Comparison of ENCODE assay signal across 19 cellular contexts in genomic region chr2:169739351-169739750, GRCh38. TPM values are rescaled to one million over a fixed set of nuclear protein-coding genes. Genes with fewer than 3 reads are reported as not detected.
"Had no signal": no experiment of that assay in that cellular context is flagged by ENCODE, and none has a peak within 500 bp of the region (broad histone marks: within the 10 kb centered on the region; RNA-seq: fewer than 3 reads in every experiment).

No MANE protein-coding gene starts in this region.

- H3K27ac Mint-ChIP-seq: activated CD8-positive, alpha-beta T cell treated with anti-CD3 and anti-CD28 coated beads for 36 hours; activated naive CD8-positive, alpha-beta T cell treated with anti-CD3 and anti-CD28 coated beads, Interleukin-2, amount 50 U/mL, for 24 hours; effector memory CD8-positive, alpha-beta T cell; T-cell had no signal

- H3K4me3 Mint-ChIP-seq: activated CD8-positive, alpha-beta T cell treated with anti-CD3 and anti-CD28 coated beads for 36 hours; activated naive CD8-positive, alpha-beta T cell treated with anti-CD3 and anti-CD28 coated beads, Interleukin-2, amount 50 U/mL, for 24 hours; effector memory CD8-positive, alpha-beta T cell; T-cell had no signal

- H3K4me1 ChIP-seq: lower lobe of right lung, upper lobe of right lung had no signal

- H3K9me3 Mint-ChIP-seq: activated CD8-positive, alpha-beta T cell treated with anti-CD3 and anti-CD28 coated beads for 36 hours; activated naive CD8-positive, alpha-beta T cell treated with anti-CD3 and anti-CD28 coated beads, Interleukin-2, amount 50 U/mL, for 24 hours; effector memory CD8-positive, alpha-beta T cell; T-cell had no signal

- H3K9me3 ChIP-seq: ascending aorta, lower lobe of right lung, suprapubic skin, upper lobe of right lung had no signal

- H3K27ac ChIP-seq: ascending aorta, cardiac muscle cell, lower lobe of right lung, suprapubic skin, upper lobe of right lung had no signal

- DNase-seq: activated CD8-positive, alpha-beta memory T cell treated with anti-CD3 and anti-CD28 coated beads, Interleukin-2, amount 50 U/mL, for 4 hours; activated CD8-positive, alpha-beta T cell treated with anti-CD3 and anti-CD28 coated beads for 36 hours; activated naive CD8-positive, alpha-beta T cell treated with anti-CD3 and anti-CD28 coated beads, Interleukin-2, amount 50 U/mL, for 24 hours; effector memory CD8-positive, alpha-beta T cell; hippocampal formation; lower lobe of right lung; midbrain; naive B cell; occipital lobe; stimulated activated CD4-positive, alpha-beta T cell treated with anti-CD3 and anti-CD28 coated beads, Interleukin-2, amount 100 ng/mL, for 48 hours; stimulated activated naive CD8-positive, alpha-beta T cell treated with anti-CD3 and anti-CD28 coated beads, Interleukin-15, Interleukin-2, amounts not matched to agents 100 U/mL and 50 U/mL, for 24 hours; T-cell; T1000; upper lobe of right lung had no signal

- H3K36me3 ChIP-seq: ascending aorta, lower lobe of right lung, suprapubic skin, upper lobe of right lung had no signal

- ATAC-seq: activated CD8-positive, alpha-beta T cell treated with anti-CD3 and anti-CD28 coated beads for 36 hours; activated naive CD8-positive, alpha-beta T cell treated with anti-CD3 and anti-CD28 coated beads, Interleukin-2, amount 50 U/mL, for 24 hours; effector memory CD8-positive, alpha-beta T cell; lower lobe of right lung; stimulated activated naive CD8-positive, alpha-beta T cell treated with anti-CD3 and anti-CD28 coated beads, Interleukin-15, Interleukin-2, amounts not matched to agents 100 U/mL and 50 U/mL, for 24 hours; T-cell; upper lobe of right lung had no signal

- H3K4me3 ChIP-seq: ascending aorta, cardiac muscle cell, lower lobe of right lung, suprapubic skin, upper lobe of right lung had no signal

- H3K27me3 ChIP-seq: ascending aorta, cardiac muscle cell, suprapubic skin, upper lobe of right lung had no signal

RNA-seq across cellular contexts. Expression of gene PHOSPHO2, which starts 45.1 kb away (rescaled TPM):
- total RNA-seq: ascending aorta had no signal

RNA-seq across cellular contexts. Expression of gene CFAP210, which starts 45.1 kb away (rescaled TPM):
- total RNA-seq: activated CD8-positive, alpha-beta T cell treated with anti-CD3 and anti-CD28 coated beads for 36 hours; ascending aorta; cardiac muscle cell; epithelial cell of proximal tubule; pulmonary artery endothelial cell; suprapubic skin; upper lobe of right lung had no signal
